Comparison of ENCODE assay signal across 8 cellular contexts in genomic region chr3:51967384-51968174, GRCh38. TPM values are rescaled to one million over a fixed set of nuclear protein-coding genes. Genes with fewer than 3 reads are reported as not detected.
DNase-seq lines count a peak whose midpoint lies in the region; ATAC-seq and TF ChIP-seq lines count a peak whose summit lies in the region.

Gene PCBP4 (minus strand): TSS chr3:51967454. CDS start chr3:51961240, 6,214 bp downstream.

- H3K9me3 Mint-ChIP-seq in activated T-helper 2 cell treated with anti-CD3 and anti-CD28 coated beads, Interferon-gamma antibody, Interleukin-2, Interleukin-4, amounts not matched to agents 10 μg/mL and 5 μg/mL and 100 μg/mL, durations not matched to agents 14 hours and 24 hours and 36 hours, result no peaks in the 10 kb centered on the region
- no peaks in the 10 kb centered on the region for H3K9me3 Mint-ChIP-seq in naive B cell

- ATAC-seq in GM19395 (IDR thresholded peaks at IDR 0.05; ENCODE audit: unreplicated experiment) (peak; percentile 59), naive B cell (ENCODE audit: low read depth in 2 of 2) (peak; percentile 67 to 76), GM21360 (IDR thresholded peaks at IDR 0.05; ENCODE audit: unreplicated experiment) (no peak)

- peaks cover 6% of the 10 kb centered on the region for H3K36me3 Mint-ChIP-seq in activated T-helper 2 cell treated with anti-CD3 and anti-CD28 coated beads, Interferon-gamma antibody, Interleukin-2, Interleukin-4, amounts not matched to agents 10 μg/mL and 5 μg/mL and 100 μg/mL, durations not matched to agents 14 hours and 24 hours and 36 hours (ENCODE audit: low read depth)
- no peaks in the 10 kb centered on the region for H3K36me3 Mint-ChIP-seq in naive B cell

- H3K27me3 Mint-ChIP-seq in activated T-helper 2 cell treated with anti-CD3 and anti-CD28 coated beads, Interferon-gamma antibody, Interleukin-2, Interleukin-4, amounts not matched to agents 10 μg/mL and 5 μg/mL and 100 μg/mL, durations not matched to agents 14 hours and 24 hours and 36 hours (ENCODE audit: low read depth), result no peaks in the 10 kb centered on the region
- H3K27me3 Mint-ChIP-seq in naive B cell, result peaks cover 0 to 15% (median 0%) of the 10 kb centered on the region in 3 donors

- intact Hi-C loops in activated T-helper 2 cell treated with anti-CD3 and anti-CD28 coated beads, Interferon-gamma antibody, Interleukin-2, Interleukin-4, amounts not matched to agents 10 μg/mL and 5 μg/mL and 100 μg/mL, durations not matched to agents 14 hours and 24 hours and 36 hours (cut with micrococcal nuclease), result no loop called here

- H3K4me1 Mint-ChIP-seq in activated T-helper 2 cell treated with anti-CD3 and anti-CD28 coated beads, Interferon-gamma antibody, Interleukin-2, Interleukin-4, amounts not matched to agents 10 μg/mL and 5 μg/mL and 100 μg/mL, durations not matched to agents 14 hours and 24 hours and 36 hours (ENCODE audit: low read depth), result peaks cover 5% of the 10 kb centered on the region
- H3K4me1 Mint-ChIP-seq in naive B cell, result peaks cover 18 to 32% (median 19%) of the 10 kb centered on the region in 3 donors

- H3K4me1 ChIP-seq in BLaER1 treated with 17β-estradiol and CSF1 and Interleukin-3, amounts not matched to agents 10 nM and 100 nM, result peaks cover 56 to 93% (median 81%) of the 10 kb centered on the region in 10 experiments
- no peaks in the 10 kb centered on the region for H3K4me1 ChIP-seq in urinary bladder (ENCODE audit: insufficient read depth)

- peaks cover 0 to 36% (median 6%) of the 10 kb centered on the region in 11 experiments; a peak in 7 of 22 replicates for H3K36me3 ChIP-seq in BLaER1 treated with 17β-estradiol and CSF1 and Interleukin-3, amounts not matched to agents 10 nM and 100 nM
- H3K36me3 ChIP-seq in MG63 (peaks cover 2% of the 10 kb centered on the region; the same call in 1 of the 2 replicates), urinary bladder (ENCODE audit: insufficient read depth) (no peaks in the 10 kb centered on the region)

- WGBS in urinary bladder, result under 1% methylated on average over 90 of the region's 91 CpGs

- no peaks in the 10 kb centered on the region for H3K27me3 ChIP-seq in BLaER1 treated with 17β-estradiol and CSF1 and Interleukin-3, amounts not matched to agents 10 nM and 100 nM
- H3K27me3 ChIP-seq in MG63, result no peaks in the 10 kb centered on the region

- peak within 1 kb of the TSS; percentile 93 to 100 (median 98) for H3K4me2 ChIP-seq in BLaER1 treated with 17β-estradiol and CSF1 and Interleukin-3, amounts not matched to agents 10 nM and 100 nM

- H3K27ac ChIP-seq in BLaER1 treated with 17β-estradiol and CSF1 and Interleukin-3, amounts not matched to agents 10 nM and 100 nM, result peak within 1 kb of the TSS; percentile 48 to 95 (median 88); a peak in 21 of 22 replicates
- H3K27ac ChIP-seq in urinary bladder (ENCODE audit: low read depth), result peak within 1 kb of the TSS; percentile 88

- H3K27ac Mint-ChIP-seq in activated T-helper 2 cell treated with anti-CD3 and anti-CD28 coated beads, Interferon-gamma antibody, Interleukin-2, Interleukin-4, amounts not matched to agents 10 μg/mL and 5 μg/mL and 100 μg/mL, durations not matched to agents 14 hours and 24 hours and 36 hours, result peak within 1 kb of the TSS; percentile 64
- H3K27ac Mint-ChIP-seq in naive B cell, result peak within 1 kb of the TSS in 1 of 6 donors; percentile 85

- peak; percentile 46 for DNase-seq in MG63
- no peak for DNase-seq in activated T-helper 2 cell treated with anti-CD3 and anti-CD28 coated beads, Interferon-gamma antibody, Interleukin-2, Interleukin-4, amounts not matched to agents 10 μg/mL and 5 μg/mL and 100 μg/mL, durations not matched to agents 14 hours and 24 hours and 36 hours (ENCODE audit: low spot score)
- DNase-seq in fibroblast of pulmonary artery (ENCODE audit: low read depth), result peak; percentile 31
- peak; percentile 22 for DNase-seq in naive B cell

- H3K9me3 ChIP-seq in BLaER1 treated with 17β-estradiol and CSF1 and Interleukin-3, amounts not matched to agents 10 nM and 100 nM (replicated peaks in 1 of 11), result no peaks in the 10 kb centered on the region
- H3K9me3 ChIP-seq in MG63, result no peaks in the 10 kb centered on the region

- no peak for TF ChIP-seq CTCF in fibroblast of pulmonary artery (IDR thresholded peaks at IDR 0.05; ENCODE audit: low read length, missing control alignments)

- H3K9ac ChIP-seq in BLaER1 treated with 17β-estradiol and CSF1 and Interleukin-3, amounts not matched to agents 10 nM and 100 nM, result peak within 1 kb of the TSS; percentile 80 to 95 (median 87)

- H4K20me1 ChIP-seq in BLaER1 treated with 17β-estradiol and CSF1 and Interleukin-3, amounts not matched to agents 10 nM and 100 nM, result peaks cover 0 to 50% (median 25%) of the 10 kb centered on the region in 11 experiments; a peak in 14 of 22 replicates

- H3K4me3 Mint-ChIP-seq in activated T-helper 2 cell treated with anti-CD3 and anti-CD28 coated beads, Interferon-gamma antibody, Interleukin-2, Interleukin-4, amounts not matched to agents 10 μg/mL and 5 μg/mL and 100 μg/mL, durations not matched to agents 14 hours and 24 hours and 36 hours (ENCODE audit: low read depth), result peak within 1 kb of the TSS; percentile 85
- H3K4me3 Mint-ChIP-seq in naive B cell, result peak within 1 kb of the TSS; percentile 78 to 95 (median 90)

- peak within 1 kb of the TSS; percentile 67 to 79 (median 72) for H3K4me3 ChIP-seq in BLaER1 treated with 17β-estradiol and CSF1 and Interleukin-3, amounts not matched to agents 10 nM and 100 nM
- H3K4me3 ChIP-seq in MG63, result peak within 1 kb of the TSS; percentile 59
- peak within 1 kb of the TSS; percentile 67 for H3K4me3 ChIP-seq in fibroblast of pulmonary artery (replicated peaks; ENCODE audit: low read depth, low read length)
- peak within 1 kb of the TSS; percentile 75 for H3K4me3 ChIP-seq in urinary bladder (ENCODE audit: low read depth, low read length)

RNA-seq across cellular contexts. Expression of gene PCBP4, which starts in this region (rescaled TPM):
- 24.8 and 28.1 TPM in 2 replicates for total RNA-seq in MG63 (2014; rRNA removed; shearing (Covaris generic); ENCODE audit: low replicate concordance)
- 21.1 and 23.8 TPM in 2 replicates for total RNA-seq in activated T-helper 2 cell treated with anti-CD3 and anti-CD28 coated beads, Interferon-gamma antibody, Interleukin-2, Interleukin-4, amounts not matched to agents 10 μg/mL and 5 μg/mL and 100 μg/mL, durations not matched to agents 14 hours and 24 hours and 36 hours
- polyA plus RNA-seq in naive B cell (ENCODE audit: low read depth in 6 of 6) (1 to 10 TPM; 3.0 to 5.7 (median 5.0) TPM), urinary bladder (43.9 TPM)
- total RNA-seq in urinary bladder, result 22.4 TPM
